ENCODE assay signal across 1 cellular context in genomic region chr10:71981024-71981867, GRCh38.
TF ChIP-seq lines count a peak whose summit lies in the region.

No MANE protein-coding gene starts in this region.

TF ChIP-seq in HepG2, 621 proteins besides CTCF, POLR2A, EP300 and RAD21 (continued from another document and continues in another):
- no peak for TF ChIP-seq ZNF784 (CRISPR knock-in tag; IDR thresholded peaks at IDR 0.05; ENCODE audit: borderline replicate concordance)
- no peak for TF ChIP-seq GPN1 (CRISPR knock-in tag; IDR thresholded peaks at IDR 0.05; ENCODE audit: borderline replicate concordance)
- no peak for TF ChIP-seq ZNF790 (CRISPR knock-in tag; IDR thresholded peaks at IDR 0.05; ENCODE audit: borderline replicate concordance)
- TF ChIP-seq MIXL1 (CRISPR knock-in tag; IDR thresholded peaks at IDR 0.05): no peak
- no peak for TF ChIP-seq ZFP37 (CRISPR knock-in tag; IDR thresholded peaks at IDR 0.05; ENCODE audit: borderline replicate concordance)
- no peak for TF ChIP-seq SP1 (IDR thresholded peaks at IDR 0.05)
- no peak for TF ChIP-seq SP1 (CRISPR knock-in tag; IDR thresholded peaks at IDR 0.05)
- TF ChIP-seq ELF1 (CRISPR knock-in tag; IDR thresholded peaks at IDR 0.05): no peak
- no peak for TF ChIP-seq PREB (CRISPR knock-in tag; IDR thresholded peaks at IDR 0.05)
- TF ChIP-seq ZIK1 (CRISPR knock-in tag; IDR thresholded peaks at IDR 0.05; ENCODE audit: borderline replicate concordance, low read depth): no peak
- TF ChIP-seq KDM5A (IDR thresholded peaks at IDR 0.05; ENCODE audit: borderline replicate concordance, low read length): no peak
- TF ChIP-seq ZNF556 (CRISPR knock-in tag; IDR thresholded peaks at IDR 0.05; ENCODE audit: borderline replicate concordance): no peak
- TF ChIP-seq ARNT2 (CRISPR knock-in tag; IDR thresholded peaks at IDR 0.05; ENCODE audit: low read depth): no peak
- TF ChIP-seq ERF (CRISPR knock-in tag; IDR thresholded peaks at IDR 0.05): no peak; the same call in 1 of the 2 replicates
- TF ChIP-seq NFE2L2 (IDR thresholded peaks at IDR 0.05; ENCODE audit: low read length): no peak
- no peak for TF ChIP-seq HCFC1 (IDR thresholded peaks at IDR 0.05; ENCODE audit: low read depth, low read length)
- TF ChIP-seq ARID4A (CRISPR knock-in tag; IDR thresholded peaks at IDR 0.05; ENCODE audit: borderline replicate concordance): no peak
- no peak for TF ChIP-seq MEF2D (CRISPR knock-in tag; IDR thresholded peaks at IDR 0.05)
- TF ChIP-seq FOXJ3 (CRISPR knock-in tag; IDR thresholded peaks at IDR 0.05; ENCODE audit: borderline replicate concordance): peak; percentile 36; the same call in 1 of the 2 replicates
- TF ChIP-seq ZNF329 (CRISPR knock-in tag; IDR thresholded peaks at IDR 0.05; ENCODE audit: low read depth): no peak
- no peak for TF ChIP-seq SMAD1 (CRISPR knock-in tag; IDR thresholded peaks at IDR 0.05; ENCODE audit: borderline replicate concordance, low read depth)
- TF ChIP-seq CCAR2 (optimal IDR thresholded peaks at IDR 0.05; ENCODE audit: low read depth, low read length): no peak
- TF ChIP-seq GRHL1 (CRISPR knock-in tag; conservative IDR thresholded peaks at IDR 0.05): no peak
- no peak for TF ChIP-seq ZNF33B (CRISPR knock-in tag; IDR thresholded peaks at IDR 0.05)
- no peak for TF ChIP-seq KLF9 (CRISPR knock-in tag; IDR thresholded peaks at IDR 0.05; ENCODE audit: low read depth)
- no peak for TF ChIP-seq ZNF484 (CRISPR knock-in tag; IDR thresholded peaks at IDR 0.05; ENCODE audit: borderline replicate concordance, low read depth)
- no peak for TF ChIP-seq ZSCAN12 (CRISPR knock-in tag; IDR thresholded peaks at IDR 0.05)
- TF ChIP-seq ZNF441 (CRISPR knock-in tag; IDR thresholded peaks at IDR 0.05; ENCODE audit: borderline replicate concordance): no peak
- TF ChIP-seq IRF9 (CRISPR knock-in tag; IDR thresholded peaks at IDR 0.05; ENCODE audit: borderline replicate concordance): no peak; the same call in 1 of the 2 replicates
- TF ChIP-seq AHDC1 (CRISPR knock-in tag; IDR thresholded peaks at IDR 0.05; ENCODE audit: borderline replicate concordance): 0 out of 2 replicates have a peak, but pooled peaks have one; percentile 16
- TF ChIP-seq ZMYM3 (CRISPR knock-in tag; IDR thresholded peaks at IDR 0.05): no peak; the same call in 1 of the 2 replicates
- peak; percentile 73 for TF ChIP-seq XRCC5 (optimal IDR thresholded peaks at IDR 0.05; ENCODE audit: low read length)
- no peak for TF ChIP-seq HMGA1 (CRISPR knock-in tag; conservative IDR thresholded peaks at IDR 0.05)
- TF ChIP-seq MAFK (conservative IDR thresholded peaks at IDR 0.05 in 1 of 2, IDR thresholded peaks at IDR 0.05 in 1 of 2; ENCODE audit: low read length in 2 of 2): 0 out of 4 replicates have a peak, but pooled peaks of 1 of the 2 experiments have one; percentile 1
- TF ChIP-seq MBD4 (IDR thresholded peaks at IDR 0.05; ENCODE audit: borderline replicate concordance, low read length): no peak
- no peak for TF ChIP-seq HINFP (CRISPR knock-in tag; IDR thresholded peaks at IDR 0.05; ENCODE audit: low read depth)
- TF ChIP-seq SALL1 (CRISPR knock-in tag; IDR thresholded peaks at IDR 0.05): peak; percentile 61
- no peak for TF ChIP-seq ZNF335 (CRISPR knock-in tag; IDR thresholded peaks at IDR 0.05)
- TF ChIP-seq SNAI1 (CRISPR knock-in tag; IDR thresholded peaks at IDR 0.05; ENCODE audit: borderline replicate concordance): no peak
- no peak for TF ChIP-seq DNMT3B (CRISPR knock-in tag; conservative IDR thresholded peaks at IDR 0.05)
- no peak for TF ChIP-seq SP140L (CRISPR knock-in tag; IDR thresholded peaks at IDR 0.05; ENCODE audit: borderline replicate concordance)
- no peak for TF ChIP-seq MED8 (CRISPR knock-in tag; IDR thresholded peaks at IDR 0.05; ENCODE audit: insufficient replicate concordance)
- TF ChIP-seq NFATC3 (CRISPR knock-in tag; IDR thresholded peaks at IDR 0.05): no peak
- no peak for TF ChIP-seq TOPORS (CRISPR knock-in tag; IDR thresholded peaks at IDR 0.05)
- no peak for TF ChIP-seq ZNF264 (CRISPR knock-in tag; IDR thresholded peaks at IDR 0.05)
